ENCODE assay signal across 10 cellular contexts in genomic region chr17:19369846-19370492, GRCh38. TPM values are rescaled to one million over a fixed set of nuclear protein-coding genes. Genes with fewer than 3 reads are reported as not detected.
A peak's percentile ranks its signal among the peaks of the same experiment; 100 is the strongest.
DNase-seq lines count a peak whose midpoint lies in the region; ATAC-seq and TF ChIP-seq lines count a peak whose summit lies in the region.
"Had no signal": no experiment of that assay in that cellular context is flagged by ENCODE, and none has a peak within 500 bp of the region (broad histone marks: within the 10 kb centered on the region; RNA-seq: fewer than 3 reads in every experiment).

No MANE protein-coding gene starts in this region.

- H3K9ac ChIP-seq in BLaER1 treated with 17β-estradiol and CSF1 and Interleukin-3, amounts not matched to agents 10 nM and 100 nM, result peak overlapping the region in 9 of 11 experiments; percentile 3 to 54 (median 46); a peak in 14 of 22 replicates
- peak overlapping the region; percentile 24 for H3K9ac ChIP-seq in iPS-15b (ENCODE audit: low read depth, low read length)
- no peak overlapping the region for H3K9ac ChIP-seq in PC-3 (ENCODE audit: low read length)

- H3F3A ChIP-seq in PC-3 (ENCODE audit: low read length, unreplicated experiment), result no peaks in the 10 kb centered on the region

- peaks cover 21 to 57% (median 32%) of the 10 kb centered on the region in 11 experiments; a peak in 18 of 22 replicates for H4K20me1 ChIP-seq in BLaER1 treated with 17β-estradiol and CSF1 and Interleukin-3, amounts not matched to agents 10 nM and 100 nM
- no peaks in the 10 kb centered on the region for H4K20me1 ChIP-seq in PC-3 (ENCODE audit: low read length)

- DNase-seq in T-helper 9 cell (peak; percentile 11), PC-3 (no peak), SHP77 (lab: John Stamatoyannopoulos, UW) (no peak)
- no peak for DNase-seq in stimulated activated CD4-positive, alpha-beta T cell treated with anti-CD3 and anti-CD28 coated beads, Interleukin-4, amount 100 ng/mL, for 24 hours
- DNase-seq: cerebellar nuclear complex; NCI-H345; stimulated activated naive CD4-positive, alpha-beta T cell treated with Interleukin-2 at 50 U/mL for 16 hours had no signal

- peaks cover 0 to 64% (median 6%) of the 10 kb centered on the region in 11 experiments; a peak in 10 of 22 replicates for H3K27me3 ChIP-seq in BLaER1 treated with 17β-estradiol and CSF1 and Interleukin-3, amounts not matched to agents 10 nM and 100 nM
- H3K27me3 ChIP-seq in iPS-15b (ENCODE audit: control insufficient read depth, insufficient read depth, low read length) (no peaks in the 10 kb centered on the region), PC-3 (ENCODE audit: low read length) (no peaks in the 10 kb centered on the region)

- H3K4me1 ChIP-seq in BLaER1 treated with 17β-estradiol and CSF1 and Interleukin-3, amounts not matched to agents 10 nM and 100 nM, result peaks cover 38 to 64% (median 49%) of the 10 kb centered on the region in 10 experiments
- H3K4me1 ChIP-seq in iPS-15b (ENCODE audit: control insufficient read depth, insufficient read depth, low read length) (peaks cover 4% of the 10 kb centered on the region), PC-3 (ENCODE audit: insufficient read depth, low read length) (peaks cover 6% of the 10 kb centered on the region; the same call in 1 of the 2 replicates)
- H3K4me1 ChIP-seq: psoas muscle had no signal

- intact Hi-C loops in PC-3 (cut with micrococcal nuclease), result loop anchor here (10.0 kb wide), 1 partner anchor 395 kb away; no protein-coding TSS in a partner anchor

- H3K4me3 ChIP-seq in BLaER1 treated with 17β-estradiol and CSF1 and Interleukin-3, amounts not matched to agents 10 nM and 100 nM, result peak overlapping the region in 6 of 10 experiments; percentile 12 to 44 (median 18); a peak in 9 of 20 replicates
- no peak overlapping the region for H3K4me3 ChIP-seq in iPS-15b (ENCODE audit: low read depth, low read length)
- no peak overlapping the region for H3K4me3 ChIP-seq in PC-3 (ENCODE audit: low read length)
- H3K4me3 ChIP-seq: psoas muscle had no signal

- no peak for TF ChIP-seq CTCF in PC-3 (conservative IDR thresholded peaks at IDR 0.05; ENCODE audit: low read depth, low read length)

- no peak overlapping the region for H2AFZ ChIP-seq in PC-3 (ENCODE audit: low read length)

- no peaks in the 10 kb centered on the region for H3K79me2 ChIP-seq in PC-3 (ENCODE audit: low read length)

- no TSS peak for BruUV-seq in PC-3 (replicated peaks; lab: Mats Ljungman, UMichigan)

- H3K4me2 ChIP-seq in BLaER1 treated with 17β-estradiol and CSF1 and Interleukin-3, amounts not matched to agents 10 nM and 100 nM, result peak overlapping the region; percentile 77 to 97 (median 87)
- no peak overlapping the region for H3K4me2 ChIP-seq in PC-3 (ENCODE audit: low read length)

- POLR2A ChIA-PET in PC-3 (lab: Charles Lee; ENCODE audit: unreplicated experiment), result no interaction called here

- peak overlapping the region in 10 of 11 experiments; percentile 40 to 74 (median 56); a peak in 17 of 22 replicates for H3K27ac ChIP-seq in BLaER1 treated with 17β-estradiol and CSF1 and Interleukin-3, amounts not matched to agents 10 nM and 100 nM
- no peak overlapping the region for H3K27ac ChIP-seq in PC-3 (ENCODE audit: low read length)
- H3K27ac ChIP-seq: psoas muscle had no signal

- H3K9me2 ChIP-seq in PC-3 (replicated peaks; ENCODE audit: low read length), result no peaks in the 10 kb centered on the region

- CTCF ChIA-PET in PC-3 (lab: Charles Lee), result no interaction called here

- no peaks in the 10 kb centered on the region for H3K9me3 ChIP-seq in BLaER1 treated with 17β-estradiol and CSF1 and Interleukin-3, amounts not matched to agents 10 nM and 100 nM (replicated peaks in 1 of 11)
- H3K9me3 ChIP-seq in iPS-15b (ENCODE audit: control insufficient read depth, insufficient read depth, low read length) (no peaks in the 10 kb centered on the region), PC-3 (ENCODE audit: low read length) (no peaks in the 10 kb centered on the region)
- H3K9me3 ChIP-seq: psoas muscle had no signal

- no peaks in the 10 kb centered on the region for H3K36me3 ChIP-seq in BLaER1 treated with 17β-estradiol and CSF1 and Interleukin-3, amounts not matched to agents 10 nM and 100 nM
- no peaks in the 10 kb centered on the region for H3K36me3 ChIP-seq in iPS-15b (ENCODE audit: control insufficient read depth, insufficient read depth, low read length)
- no peaks in the 10 kb centered on the region for H3K36me3 ChIP-seq in PC-3 (ENCODE audit: low read depth, low read length)

- ATAC-seq in PC-3, result no peak

RNA-seq across cellular contexts. Expression of gene B9D1, which starts 7.4 kb away (rescaled TPM):
- 42.8 and 48.0 TPM in 2 replicates for total RNA-seq in PC-3 (2014; rRNA removed)

RNA-seq across cellular contexts. Expression of gene MAPK7, which starts 8.3 kb away (rescaled TPM):
- 9.8 and 18.5 TPM in 2 replicates for total RNA-seq in PC-3 (2014; rRNA removed)

RNA-seq across cellular contexts. Expression of gene MFAP4, which starts 17.0 kb away (rescaled TPM):
- not detected in 2 replicates for total RNA-seq in PC-3 (2014; rRNA removed)

RNA-seq across cellular contexts. Expression of gene RNF112, which starts 41.1 kb away (rescaled TPM):
- total RNA-seq in PC-3 (2014; rRNA removed), result 0.18 and 1.0 TPM in 2 replicates

Comparison
In these comparisons a context has a peak if more than half of its experiments do, and no peak if none do; other contexts are left out.
1. H3K4me3 ChIP-seq: peak in BLaER1 treated with 17β-estradiol and CSF1 and Interleukin-3, amounts not matched to agents 10 nM and 100 nM (6 of 10); none in iPS-15b (single experiment) and PC-3 (single experiment).